ENCODE assay signal across 14 cellular contexts in the genomic region with DNA sequence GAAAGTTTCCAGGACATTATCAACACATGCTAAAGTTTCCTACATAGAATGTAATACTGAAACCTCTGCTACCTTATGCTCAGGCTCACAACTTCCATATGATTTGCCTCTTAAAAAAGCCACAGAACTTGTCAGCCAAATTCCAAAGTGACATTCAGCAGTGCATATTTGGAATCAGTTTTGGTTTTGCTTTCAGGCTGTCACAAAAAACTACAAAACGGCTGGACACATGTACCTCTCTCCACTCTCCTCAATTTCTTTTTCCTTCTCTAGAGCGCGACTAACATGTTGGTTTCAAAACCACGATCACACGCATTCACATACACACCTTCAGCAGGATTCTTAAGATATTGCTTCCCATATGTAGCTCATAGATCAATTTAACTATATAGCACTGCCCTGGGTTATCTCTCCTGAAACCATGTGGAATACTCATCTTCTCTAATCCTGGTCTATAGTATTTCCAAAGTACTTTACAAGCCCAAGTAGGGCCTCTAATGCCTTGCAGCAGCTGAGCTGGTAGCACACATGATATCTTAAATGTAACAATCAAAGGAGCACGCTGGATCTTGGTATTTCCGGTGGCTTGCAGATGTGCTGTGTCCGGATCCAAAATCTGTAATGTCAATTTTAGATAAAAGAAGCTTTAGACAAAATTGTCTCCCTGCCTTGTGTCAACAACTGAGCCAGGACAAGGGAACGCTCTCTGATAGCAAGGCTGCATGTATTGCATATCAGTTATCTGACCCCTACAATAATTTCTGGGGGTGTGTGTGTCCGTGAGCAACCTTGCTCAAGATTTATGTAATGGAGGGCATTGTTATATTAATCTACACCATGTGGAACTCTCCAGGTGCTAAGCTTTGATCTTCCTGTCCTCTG.
A peak's percentile ranks its signal among the peaks of the same experiment; 100 is the strongest.
DNase-seq lines count a peak whose midpoint lies in the region; ATAC-seq and TF ChIP-seq lines count a peak whose summit lies in the region.
"Had no signal": no experiment of that assay in that cellular context is flagged by ENCODE, and none has a peak within 500 bp of the region (broad histone marks: within the 10 kb centered on the region; RNA-seq: fewer than 3 reads in every experiment).

No MANE protein-coding gene starts in this region.

- no peak overlapping the region for H3K4me3 ChIP-seq in fibroblast of villous mesenchyme (ENCODE audit: low read depth, low read length)
- H3K4me3 ChIP-seq in parathyroid adenoma (ENCODE audit: low read depth, low read length) = no peak overlapping the region
- H3K4me3 ChIP-seq in gastroesophageal sphincter = no peak overlapping the region
- H3K4me3 ChIP-seq: BLaER1 treated with 17β-estradiol and CSF1 and Interleukin-3, amounts not matched to agents 10 nM and 100 nM had no signal

- H3K9me3 ChIP-seq in parathyroid adenoma (ENCODE audit: control insufficient read depth, low read length) (no peaks in the 10 kb centered on the region), gastroesophageal sphincter (no peaks in the 10 kb centered on the region)
- H3K9me3 ChIP-seq: BLaER1 treated with 17β-estradiol and CSF1 and Interleukin-3, amounts not matched to agents 10 nM and 100 nM had no signal

- no peak overlapping the region for H3K9ac ChIP-seq in parathyroid adenoma
- H3K9ac ChIP-seq: BLaER1 treated with 17β-estradiol and CSF1 and Interleukin-3, amounts not matched to agents 10 nM and 100 nM had no signal

- intact Hi-C loops in activated T-helper 1 cell treated with anti-CD3 and anti-CD28 coated beads, Interleukin-12 subunit alpha, Interleukin-12 subunit beta, Interleukin-2, Interleukin-4 antibody, amounts not matched to agents 30 ng/mL and 10 ng/mL and 1 ng/mL, durations not matched to agents 14 hours and 24 hours and 36 hours (cut with micrococcal nuclease) = no loop called here

- H3K36me3 ChIP-seq in parathyroid adenoma (ENCODE audit: control insufficient read depth, insufficient read depth, low read length) (no peaks in the 10 kb centered on the region), gastroesophageal sphincter (no peaks in the 10 kb centered on the region)
- H3K36me3 ChIP-seq: BLaER1 treated with 17β-estradiol and CSF1 and Interleukin-3, amounts not matched to agents 10 nM and 100 nM had no signal

- H3K4me1 ChIP-seq in parathyroid adenoma = no peaks in the 10 kb centered on the region
- no peaks in the 10 kb centered on the region for H3K4me1 ChIP-seq in gastroesophageal sphincter
- H3K4me1 ChIP-seq: BLaER1 treated with 17β-estradiol and CSF1 and Interleukin-3, amounts not matched to agents 10 nM and 100 nM had no signal

- no peak overlapping the region for H3K4me3 Mint-ChIP-seq in activated T-helper 1 cell treated with anti-CD3 and anti-CD28 coated beads, Interleukin-12 subunit alpha, Interleukin-12 subunit beta, Interleukin-2, Interleukin-4 antibody, amounts not matched to agents 30 ng/mL and 10 ng/mL and 1 ng/mL, durations not matched to agents 14 hours and 24 hours and 36 hours
- H3K4me3 Mint-ChIP-seq: CD4-positive, CD25-positive, alpha-beta regulatory T cell had no signal

- H3K4me2 ChIP-seq in parathyroid adenoma (ENCODE audit: low read length) = no peak overlapping the region
- H3K4me2 ChIP-seq: BLaER1 treated with 17β-estradiol and CSF1 and Interleukin-3, amounts not matched to agents 10 nM and 100 nM had no signal

- no peak for TF ChIP-seq POLR2A in gastroesophageal sphincter (IDR thresholded peaks at IDR 0.05)

- H3K27ac ChIP-seq in parathyroid adenoma (no peak overlapping the region), gastroesophageal sphincter (no peak overlapping the region)
- H3K27ac ChIP-seq: BLaER1 treated with 17β-estradiol and CSF1 and Interleukin-3, amounts not matched to agents 10 nM and 100 nM had no signal

- H3K79me2 ChIP-seq in parathyroid adenoma = no peaks in the 10 kb centered on the region

- no peak for ATAC-seq in gastroesophageal sphincter
- ATAC-seq: HCT116 had no signal

- no peak for TF ChIP-seq EP300 in gastroesophageal sphincter (IDR thresholded peaks at IDR 0.05)

- H3K27me3 ChIP-seq in parathyroid adenoma (ENCODE audit: control insufficient read depth, insufficient read depth, low read length) (no peaks in the 10 kb centered on the region), gastroesophageal sphincter (no peaks in the 10 kb centered on the region)
- H3K27me3 ChIP-seq: BLaER1 treated with 17β-estradiol and CSF1 and Interleukin-3, amounts not matched to agents 10 nM and 100 nM had no signal

- no peak overlapping the region for H3K27ac Mint-ChIP-seq in activated T-helper 1 cell treated with anti-CD3 and anti-CD28 coated beads, Interleukin-12 subunit alpha, Interleukin-12 subunit beta, Interleukin-2, Interleukin-4 antibody, amounts not matched to agents 30 ng/mL and 10 ng/mL and 1 ng/mL, durations not matched to agents 14 hours and 24 hours and 36 hours
- H3K27ac Mint-ChIP-seq: CD4-positive, CD25-positive, alpha-beta regulatory T cell had no signal

- DNase-seq in Daoy (ENCODE audit: low read depth) (peak; percentile 37), RPMI8226 (peak; percentile 7), fibroblast of villous mesenchyme (ENCODE audit: low read depth) (peak; percentile 2), kidney tubule cell (ENCODE audit: low spot score) (no peak)
- DNase-seq in activated T-helper 1 cell treated with anti-CD3 and anti-CD28 coated beads, Interleukin-12 subunit alpha, Interleukin-12 subunit beta, Interleukin-2, Interleukin-4 antibody, amounts not matched to agents 30 ng/mL and 10 ng/mL and 1 ng/mL, durations not matched to agents 14 hours and 24 hours and 36 hours (ENCODE audit: low spot score) = no peak
- DNase-seq: 8988T; AML-193; CD4-positive, CD25-positive, alpha-beta regulatory T cell; DMS 273 treated with DMSO at 0.1 percent for 48 hours; GDM1 had no signal

- no peak for TF ChIP-seq CTCF in fibroblast of villous mesenchyme (IDR thresholded peaks at IDR 0.05; ENCODE audit: insufficient read depth, low read depth, low read length)
- no peak for TF ChIP-seq CTCF in parathyroid adenoma (IDR thresholded peaks at IDR 0.05)
- no peak for TF ChIP-seq CTCF in gastroesophageal sphincter (IDR thresholded peaks at IDR 0.05)

- H3K9me3 Mint-ChIP-seq in activated T-helper 1 cell treated with anti-CD3 and anti-CD28 coated beads, Interleukin-12 subunit alpha, Interleukin-12 subunit beta, Interleukin-2, Interleukin-4 antibody, amounts not matched to agents 30 ng/mL and 10 ng/mL and 1 ng/mL, durations not matched to agents 14 hours and 24 hours and 36 hours = no peaks in the 10 kb centered on the region

- H3K4me1 Mint-ChIP-seq in activated T-helper 1 cell treated with anti-CD3 and anti-CD28 coated beads, Interleukin-12 subunit alpha, Interleukin-12 subunit beta, Interleukin-2, Interleukin-4 antibody, amounts not matched to agents 30 ng/mL and 10 ng/mL and 1 ng/mL, durations not matched to agents 14 hours and 24 hours and 36 hours (ENCODE audit: low read depth) = no peaks in the 10 kb centered on the region
- H3K4me1 Mint-ChIP-seq: CD4-positive, CD25-positive, alpha-beta regulatory T cell had no signal

- no peaks in the 10 kb centered on the region for H3K36me3 Mint-ChIP-seq in activated T-helper 1 cell treated with anti-CD3 and anti-CD28 coated beads, Interleukin-12 subunit alpha, Interleukin-12 subunit beta, Interleukin-2, Interleukin-4 antibody, amounts not matched to agents 30 ng/mL and 10 ng/mL and 1 ng/mL, durations not matched to agents 14 hours and 24 hours and 36 hours (ENCODE audit: low read depth)
- H3K36me3 Mint-ChIP-seq: CD4-positive, CD25-positive, alpha-beta regulatory T cell had no signal

- 61 to 76% methylated on average over 6 to 10 of the region's 10 CpGs for WGBS in gastroesophageal sphincter (ENCODE audit: low coverage in 1 of 2), 2 donors

- peak overlapping the region; percentile 50 for H2AFZ ChIP-seq in parathyroid adenoma

- no peaks in the 10 kb centered on the region for H3K27me3 Mint-ChIP-seq in activated T-helper 1 cell treated with anti-CD3 and anti-CD28 coated beads, Interleukin-12 subunit alpha, Interleukin-12 subunit beta, Interleukin-2, Interleukin-4 antibody, amounts not matched to agents 30 ng/mL and 10 ng/mL and 1 ng/mL, durations not matched to agents 14 hours and 24 hours and 36 hours (ENCODE audit: insufficient read depth)
- H3K27me3 Mint-ChIP-seq: CD4-positive, CD25-positive, alpha-beta regulatory T cell had no signal

Comparison
In these comparisons a context has a peak if more than half of its experiments do, and no peak if none do; other contexts are left out.
1. DNase-seq: peak in Daoy (single experiment), RPMI8226 (single experiment) and fibroblast of villous mesenchyme (single experiment); none in activated T-helper 1 cell treated with anti-CD3 and anti-CD28 coated beads, Interleukin-12 subunit alpha, Interleukin-12 subunit beta, Interleukin-2, Interleukin-4 antibody, amounts not matched to agents 30 ng/mL and 10 ng/mL and 1 ng/mL, durations not matched to agents 14 hours and 24 hours and 36 hours (single experiment) and kidney tubule cell (single experiment).